Comparison of ENCODE assay signal across 24 cellular contexts in genomic region chr4:83660578-83660977, GRCh38.
"Had no signal": no experiment of that assay in that cellular context is flagged by ENCODE, and none has a peak within 500 bp of the region (broad histone marks: within the 10 kb centered on the region; RNA-seq: fewer than 3 reads in every experiment).

No MANE protein-coding gene starts in this region.

- H3K4me1 ChIP-seq: esophagus squamous epithelium, heart right ventricle, left lung, psoas muscle, sigmoid colon had no signal

- H3K27ac Mint-ChIP-seq: endodermal cell; stimulated activated naive B cell treated with anti-CD40 and anti-IgM and Interleukin-4, amounts not matched to agents 10 μg/mL and 1 μg/mL and 100 μg/mL, for 72 hours; stimulated activated naive CD8-positive, alpha-beta T cell treated with anti-CD3 and anti-CD28 coated beads, Interleukin-15, Interleukin-2, amounts not matched to agents 100 ng/mL and 50 ng/mL, for 24 hours; type B pancreatic cell had no signal

- H3K27me3 ChIP-seq: esophagus squamous epithelium, ovary, sigmoid colon, thyroid gland had no signal

- H3K9me3 ChIP-seq: esophagus squamous epithelium, heart right ventricle, left lung, ovary, psoas muscle, sigmoid colon, thyroid gland had no signal

- ATAC-seq: heart right ventricle; left cardiac atrium; left lung; psoas muscle; right cardiac atrium; stimulated activated naive B cell treated with anti-CD40 and anti-IgM and Interleukin-4, amounts not matched to agents 10 μg/mL and 1 μg/mL and 100 μg/mL, for 72 hours had no signal

- H3K4me1 Mint-ChIP-seq: stimulated activated naive B cell treated with anti-CD40 and anti-IgM and Interleukin-4, amounts not matched to agents 10 μg/mL and 1 μg/mL and 100 μg/mL, for 72 hours had no signal

- DNase-seq: dorsolateral prefrontal cortex; effector CD4-positive, alpha-beta T cell; endodermal cell; erythroblast; esophagus squamous epithelium; foreskin melanocyte; glutamatergic neuron; heart right ventricle; hippocampal formation; left cardiac atrium; left lung; mesendoderm; midbrain; occipital lobe; ovary; posterior cingulate gyrus; psoas muscle; right cardiac atrium; sigmoid colon; stimulated activated naive B cell treated with anti-CD40 and anti-IgM and Interleukin-4, amounts not matched to agents 10 μg/mL and 1 μg/mL and 100 μg/mL, for 72 hours; thyroid gland had no signal

- H3K4me3 ChIP-seq: dorsolateral prefrontal cortex, esophagus squamous epithelium, heart right ventricle, left lung, ovary, psoas muscle, sigmoid colon, thyroid gland had no signal

- H3K27ac ChIP-seq: dorsolateral prefrontal cortex, esophagus squamous epithelium, heart right ventricle, left lung, ovary, psoas muscle, sigmoid colon, thyroid gland had no signal

- H3K36me3 Mint-ChIP-seq: naive thymus-derived CD8-positive, alpha-beta T cell; stimulated activated naive B cell treated with anti-CD40 and anti-IgM and Interleukin-4, amounts not matched to agents 10 μg/mL and 1 μg/mL and 100 μg/mL, for 72 hours; type B pancreatic cell had no signal

- H3K27me3 Mint-ChIP-seq: stimulated activated naive CD8-positive, alpha-beta T cell treated with anti-CD3 and anti-CD28 coated beads, Interleukin-15, Interleukin-2, amounts not matched to agents 100 ng/mL and 50 ng/mL, for 24 hours; type B pancreatic cell had no signal

- H3K36me3 ChIP-seq: esophagus squamous epithelium, heart right ventricle, left lung, ovary, sigmoid colon, thyroid gland had no signal

- H3K4me3 Mint-ChIP-seq: endodermal cell; naive thymus-derived CD8-positive, alpha-beta T cell; stimulated activated naive B cell treated with anti-CD40 and anti-IgM and Interleukin-4, amounts not matched to agents 10 μg/mL and 1 μg/mL and 100 μg/mL, for 72 hours; stimulated activated naive CD8-positive, alpha-beta T cell treated with anti-CD3 and anti-CD28 coated beads, Interleukin-15, Interleukin-2, amounts not matched to agents 100 ng/mL and 50 ng/mL, for 24 hours; type B pancreatic cell had no signal

- H3K9me3 Mint-ChIP-seq: endodermal cell; naive thymus-derived CD8-positive, alpha-beta T cell; stimulated activated naive B cell treated with anti-CD40 and anti-IgM and Interleukin-4, amounts not matched to agents 10 μg/mL and 1 μg/mL and 100 μg/mL, for 72 hours; stimulated activated naive CD8-positive, alpha-beta T cell treated with anti-CD3 and anti-CD28 coated beads, Interleukin-15, Interleukin-2, amounts not matched to agents 100 ng/mL and 50 ng/mL, for 24 hours had no signal
